In the genomic region with DNA sequence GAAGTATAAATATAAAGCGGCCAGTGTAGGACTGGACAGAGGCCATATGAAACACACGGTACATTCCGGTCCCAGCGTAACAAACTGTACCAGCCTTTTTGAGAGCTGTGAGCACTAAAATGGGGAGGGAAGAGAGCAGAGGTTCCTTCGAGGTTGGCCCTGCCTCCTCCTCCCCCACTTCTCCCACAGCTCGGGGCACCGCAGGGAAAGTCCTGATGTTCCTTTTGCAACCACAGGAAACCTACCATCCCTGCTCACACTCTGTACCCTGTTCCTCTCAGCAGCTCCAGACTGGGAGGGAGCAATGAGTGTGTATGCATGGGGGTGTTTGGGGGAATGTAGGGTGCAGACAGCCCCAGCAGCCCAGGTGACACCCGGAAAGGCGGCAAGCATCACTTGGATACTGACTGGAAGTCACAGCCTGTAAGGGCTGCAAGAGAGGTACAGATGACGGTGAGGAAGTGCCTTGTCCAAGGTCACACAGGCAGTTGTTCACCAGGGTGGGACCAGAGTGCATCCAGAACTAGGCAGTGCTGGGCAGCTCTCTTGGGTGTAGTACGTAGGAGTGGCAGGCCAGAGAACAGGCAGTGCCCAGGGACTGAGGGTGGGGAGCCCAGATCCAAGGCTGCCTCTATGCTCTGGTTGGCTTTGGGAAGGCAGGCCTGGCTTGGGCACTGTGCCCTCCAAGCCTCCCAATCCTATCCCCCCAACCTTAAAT, we compare ENCODE assay signal across 1 cellular context.
TF ChIP-seq lines count a peak whose summit lies in the region.

No MANE protein-coding gene starts in this region.

TF ChIP-seq in K562, 482 proteins besides CTCF, POLR2A, EP300 and RAD21 (continues in another document):
- TF ChIP-seq THAP7 (CRISPR knock-in tag; IDR thresholded peaks at IDR 0.05) (no peak), ZNF212 (CRISPR knock-in tag; IDR thresholded peaks at IDR 0.05) (no peak), SIN3A (IDR thresholded peaks at IDR 0.05; ENCODE audit: borderline replicate concordance in 2 of 2, control insufficient read depth in 1 of 2, low read depth in 2 of 2, low read length in 2 of 2) (no peak), SPI1 (IDR thresholded peaks at IDR 0.05; ENCODE audit: borderline replicate concordance, low read depth, low read length) (peak; percentile 60; the same call in 1 of the 2 replicates), TAF7 (tag; IDR thresholded peaks at IDR 0.05) (no peak), MCM5 (IDR thresholded peaks at IDR 0.05; ENCODE audit: low read depth) (no peak), CHD4 (IDR thresholded peaks at IDR 0.05; ENCODE audit: insufficient read depth, insufficient replicate concordance, low read depth, low read length, poor library complexity, severe bottlenecking) (peak; percentile 22), HMBOX1 (IDR thresholded peaks at IDR 0.05) (no peak), ZNF384 (IDR thresholded peaks at IDR 0.05; ENCODE audit: low read depth, low read length) (no peak), WHSC1 (IDR thresholded peaks at IDR 0.05; ENCODE audit: low read length) (no peak), CEBPB (tag; IDR thresholded peaks at IDR 0.05) (no peak), FOXK1 (CRISPR knock-in tag; IDR thresholded peaks at IDR 0.05; ENCODE audit: borderline replicate concordance) (0 out of 2 replicates have a peak, but pooled peaks have one; percentile 10), RCOR1 (IDR thresholded peaks at IDR 0.05; ENCODE audit: borderline replicate concordance in 1 of 2, low read depth in 2 of 2, low read length in 2 of 2) (no peak), RBM14 (IDR thresholded peaks at IDR 0.05; ENCODE audit: borderline replicate concordance, insufficient read depth, low read depth, low read length) (no peak), TBL1XR1 (IDR thresholded peaks at IDR 0.05; ENCODE audit: low read length in 2 of 2) (no peak), CBFB (CRISPR knock-in tag; IDR thresholded peaks at IDR 0.05) (peak; percentile 64), HIVEP1 (CRISPR knock-in tag; IDR thresholded peaks at IDR 0.05) (no peak), GATAD2B (IDR thresholded peaks at IDR 0.05; ENCODE audit: borderline replicate concordance) (no peak), ETS1 (conservative IDR thresholded peaks at IDR 0.05; ENCODE audit: control insufficient read depth, low read depth, low read length) (no peak), KAT8 (IDR thresholded peaks at IDR 0.05; ENCODE audit: low read depth) (no peak), MAX (CRISPR knock-in tag; IDR thresholded peaks at IDR 0.05) (no peak), ZBED1 (IDR thresholded peaks at IDR 0.05) (no peak), FOXA3 (CRISPR knock-in tag; conservative IDR thresholded peaks at IDR 0.05 in 1 of 2, IDR thresholded peaks at IDR 0.05 in 1 of 2) (no peak), BCOR (IDR thresholded peaks at IDR 0.05) (no peak), C11orf30 (IDR thresholded peaks at IDR 0.05; ENCODE audit: low read depth) (no peak), ZNF609 (CRISPR knock-in tag; IDR thresholded peaks at IDR 0.05; ENCODE audit: borderline replicate concordance) (no peak), SMARCB1 (IDR thresholded peaks at IDR 0.05; ENCODE audit: insufficient read length, low read depth) (peak; percentile 56), KDM2B (CRISPR knock-in tag; IDR thresholded peaks at IDR 0.05) (no peak), EP400 (IDR thresholded peaks at IDR 0.05) (no peak)
- TF ChIP-seq, protein P1, sequence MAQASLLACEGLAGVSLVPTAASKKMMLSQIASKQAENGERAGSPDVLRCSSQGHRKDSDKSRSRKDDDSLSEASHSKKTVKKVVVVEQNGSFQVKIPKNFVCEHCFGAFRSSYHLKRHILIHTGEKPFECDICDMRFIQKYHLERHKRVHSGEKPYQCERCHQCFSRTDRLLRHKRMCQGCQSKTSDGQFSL (CRISPR knock-in tag; IDR thresholded peaks at IDR 0.05), result no peak
- TF ChIP-seq, protein P1 (tag; IDR thresholded peaks at IDR 0.05), result no peak
- TF ChIP-seq, protein P2, sequence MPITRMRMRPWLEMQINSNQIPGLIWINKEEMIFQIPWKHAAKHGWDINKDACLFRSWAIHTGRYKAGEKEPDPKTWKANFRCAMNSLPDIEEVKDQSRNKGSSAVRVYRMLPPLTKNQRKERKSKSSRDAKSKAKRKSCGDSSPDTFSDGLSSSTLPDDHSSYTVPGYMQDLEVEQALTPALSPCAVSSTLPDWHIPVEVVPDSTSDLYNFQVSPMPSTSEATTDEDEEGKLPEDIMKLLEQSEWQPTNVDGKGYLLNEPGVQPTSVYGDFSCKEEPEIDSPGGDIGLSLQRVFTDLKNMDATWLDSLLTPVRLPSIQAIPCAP (CRISPR knock-in tag; IDR thresholded peaks at IDR 0.05; ENCODE audit: borderline replicate concordance), result no peak
- TF ChIP-seq, protein P3, sequence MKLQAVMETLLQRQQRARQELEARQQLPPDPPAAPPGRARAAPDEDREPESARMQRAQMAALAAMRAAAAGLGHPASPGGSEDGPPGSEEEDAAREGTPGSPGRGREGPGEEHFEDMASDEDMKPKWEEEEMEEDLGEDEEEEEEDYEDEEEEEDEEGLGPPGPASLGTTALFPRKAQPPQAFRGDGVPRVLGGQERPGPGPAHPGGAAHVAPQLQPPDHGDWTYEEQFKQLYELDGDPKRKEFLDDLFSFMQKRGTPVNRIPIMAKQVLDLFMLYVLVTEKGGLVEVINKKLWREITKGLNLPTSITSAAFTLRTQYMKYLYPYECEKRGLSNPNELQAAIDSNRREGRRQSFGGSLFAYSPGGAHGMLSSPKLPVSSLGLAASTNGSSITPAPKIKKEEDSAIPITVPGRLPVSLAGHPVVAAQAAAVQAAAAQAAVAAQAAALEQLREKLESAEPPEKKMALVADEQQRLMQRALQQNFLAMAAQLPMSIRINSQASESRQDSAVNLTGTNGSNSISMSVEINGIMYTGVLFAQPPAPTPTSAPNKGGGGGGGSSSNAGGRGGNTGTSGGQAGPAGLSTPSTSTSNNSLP (IDR thresholded peaks at IDR 0.05; ENCODE audit: borderline replicate concordance, low read depth, low read length), result no peak
- TF ChIP-seq, protein P4, sequence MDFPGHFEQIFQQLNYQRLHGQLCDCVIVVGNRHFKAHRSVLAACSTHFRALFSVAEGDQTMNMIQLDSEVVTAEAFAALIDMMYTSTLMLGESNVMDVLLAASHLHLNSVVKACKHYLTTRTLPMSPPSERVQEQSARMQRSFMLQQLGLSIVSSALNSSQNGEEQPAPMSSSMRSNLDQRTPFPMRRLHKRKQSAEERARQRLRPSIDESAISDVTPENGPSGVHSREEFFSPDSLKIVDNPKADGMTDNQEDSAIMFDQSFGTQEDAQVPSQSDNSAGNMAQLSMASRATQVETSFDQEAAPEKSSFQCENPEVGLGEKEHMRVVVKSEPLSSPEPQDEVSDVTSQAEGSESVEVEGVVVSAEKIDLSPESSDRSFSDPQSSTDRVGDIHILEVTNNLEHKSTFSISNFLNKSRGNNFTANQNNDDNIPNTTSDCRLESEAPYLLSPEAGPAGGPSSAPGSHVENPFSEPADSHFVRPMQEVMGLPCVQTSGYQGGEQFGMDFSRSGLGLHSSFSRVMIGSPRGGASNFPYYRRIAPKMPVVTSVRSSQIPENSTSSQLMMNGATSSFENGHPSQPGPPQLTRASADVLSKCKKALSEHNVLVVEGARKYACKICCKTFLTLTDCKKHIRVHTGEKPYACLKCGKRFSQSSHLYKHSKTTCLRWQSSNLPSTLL (IDR thresholded peaks at IDR 0.05), result no peak
